ENCODE assay signal across 15 cellular contexts in the genomic region with DNA sequence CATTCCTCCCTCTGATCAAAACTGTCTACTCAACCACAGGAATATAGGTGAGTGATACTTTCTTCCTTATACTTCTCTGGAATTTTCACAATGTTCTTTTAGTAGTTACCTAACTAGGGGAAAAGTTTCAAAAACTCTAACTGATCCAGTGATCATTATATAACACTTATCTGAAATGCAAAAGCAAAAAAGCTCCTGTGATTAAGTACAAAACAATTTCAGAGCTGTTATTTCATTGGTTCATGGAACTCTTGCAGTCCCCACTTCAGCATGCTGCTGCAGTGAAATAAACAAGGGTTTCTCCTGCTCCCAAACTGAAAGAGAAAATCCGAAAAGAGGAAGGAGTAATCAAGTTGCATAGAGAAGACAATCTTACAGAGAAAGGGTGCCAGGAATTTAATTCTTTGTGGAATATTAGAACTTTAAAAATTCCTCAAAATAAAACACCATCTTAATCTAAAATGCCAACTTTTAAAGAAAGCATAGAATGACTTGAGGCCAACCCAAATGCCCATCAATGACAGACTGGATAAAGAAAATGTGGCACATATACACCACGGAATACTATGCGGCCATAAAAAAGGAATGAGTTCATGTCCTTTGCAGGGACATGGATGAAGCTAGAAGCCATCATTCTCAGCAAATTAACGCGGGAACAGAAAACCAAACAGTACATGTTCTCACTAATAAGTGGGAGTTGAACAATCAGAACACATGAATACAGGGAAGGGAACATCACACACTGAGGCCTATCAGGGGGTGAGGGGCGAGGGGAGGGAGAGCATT. TPM values are rescaled to one million over a fixed set of nuclear protein-coding genes. Genes with fewer than 3 reads are reported as not detected.
A peak's percentile ranks its signal among the peaks of the same experiment; 100 is the strongest.
DNase-seq lines count a peak whose midpoint lies in the region; ATAC-seq, FAIRE-seq and TF ChIP-seq lines count a peak whose summit lies in the region.
"Had no signal": no experiment of that assay in that cellular context is flagged by ENCODE, and none has a peak within 500 bp of the region (broad histone marks: within the 10 kb centered on the region; RNA-seq: fewer than 3 reads in every experiment).

No MANE protein-coding gene starts in this region.

- H3K27me3 ChIP-seq in mammary epithelial cell (ENCODE audit: insufficient read depth, low read length) (no peaks in the 10 kb centered on the region), left lung (no peaks in the 10 kb centered on the region), small intestine (ENCODE audit: control insufficient read depth in 2 of 2, insufficient read depth in 2 of 2, low read length in 2 of 2) (no peaks in the 10 kb centered on the region)
- H3K27me3 ChIP-seq: body of pancreas had no signal

- H3K4me1 ChIP-seq in mammary epithelial cell (ENCODE audit: insufficient read depth, low read length) (peaks cover 11% of the 10 kb centered on the region), left lung (peaks cover 5 to 8% of the 10 kb centered on the region in 2 donors), small intestine (ENCODE audit: control insufficient read depth in 2 of 2, insufficient read depth in 1 of 2, low read depth in 1 of 2, low read length in 1 of 2) (peaks cover 0 to 2% of the 10 kb centered on the region in 2 donors)

- H3K9ac ChIP-seq in mammary epithelial cell (ENCODE audit: insufficient read depth, low read length) = no peak overlapping the region

- H3K27ac ChIP-seq in mammary epithelial cell (ENCODE audit: insufficient read depth, low read depth, low read length) = peak overlapping the region; percentile 43
- H3K27ac ChIP-seq in left lung = peak overlapping the region in 1 of 2 donors; percentile 21
- no peak overlapping the region for H3K27ac ChIP-seq in small intestine (ENCODE audit: low read depth in 1 of 2, low read length in 1 of 2)
- H3K27ac ChIP-seq: 22Rv1, body of pancreas had no signal

- intact Hi-C loops in mammary epithelial cell (cut with micrococcal nuclease) (no loop called here), left lung (cut with DNase I) (no loop called here)

- H3K27me3 Mint-ChIP-seq in activated T-cell treated with anti-CD3 and anti-CD28 coated beads, Interleukin-2, amount 50 U/mL, for 72 hours (ENCODE audit: low read depth) = no peaks in the 10 kb centered on the region

- H3K9me3 ChIP-seq in mammary epithelial cell (replicated peaks; ENCODE audit: insufficient read depth, low read length) = no peaks in the 10 kb centered on the region
- no peaks in the 10 kb centered on the region for H3K9me3 ChIP-seq in left lung
- no peaks in the 10 kb centered on the region for H3K9me3 ChIP-seq in small intestine (ENCODE audit: control insufficient read depth, low read depth)
- H3K9me3 ChIP-seq: body of pancreas, mucosa of descending colon had no signal

- peaks cover 10 to 31% of the 10 kb centered on the region in 2 donors for H3K36me3 Mint-ChIP-seq in activated T-cell treated with anti-CD3 and anti-CD28 coated beads, Interleukin-2, amount 50 U/mL, for 72 hours (ENCODE audit: insufficient read depth in 2 of 2)

- no peak for FAIRE-seq in small intestine (lab: Jason Lieb, UNC)

- H3K9me3 Mint-ChIP-seq in activated T-cell treated with anti-CD3 and anti-CD28 coated beads, Interleukin-2, amount 50 U/mL, for 72 hours = no peaks in the 10 kb centered on the region
- H3K9me3 Mint-ChIP-seq: activated T-helper 2 cell treated with anti-CD3 and anti-CD28 coated beads, Interferon-gamma antibody, Interleukin-2, Interleukin-4, amounts not matched to agents 10 μg/mL and 5 μg/mL and 100 μg/mL, durations not matched to agents 14 hours and 24 hours and 36 hours had no signal

- DNase-seq in activated T-cell treated with anti-CD3 and anti-CD28 coated beads, Interleukin-2, amount 50 U/mL, for 72 hours = no peak
- DNase-seq in activated T-cell treated with anti-CD3 and anti-CD28 coated beads for 4 hours = no peak
- no peak for DNase-seq in mammary epithelial cell
- DNase-seq in left lung = no peak
- no peak for DNase-seq in DMS153 treated with DMSO at 0.1 percent for 48 hours (lab: John Stamatoyannopoulos, UW; ENCODE audit: unreplicated experiment)
- no peak for DNase-seq in OCI-M1 (lab: John Stamatoyannopoulos, UW)
- DNase-seq in small intestine = no peak
- DNase-seq: body of pancreas, DMS153, MM.1S, mucosa of descending colon, NCI-H2171 had no signal

- CTCF ChIA-PET in mammary epithelial cell (lab: Charles Lee; ENCODE audit: low non-redundant PET) = no interaction called here

- no peak for TF ChIP-seq CTCF in mammary epithelial cell (conservative IDR thresholded peaks at IDR 0.05 in 1 of 2, IDR thresholded peaks at IDR 0.05 in 1 of 2; ENCODE audit: extremely low read depth in 1 of 2, insufficient read depth in 1 of 2, low read depth in 1 of 2, low read length in 2 of 2)
- no peak for TF ChIP-seq CTCF in left lung (IDR thresholded peaks at IDR 0.05)

- no peaks in the 10 kb centered on the region for H3K4me1 Mint-ChIP-seq in activated T-cell treated with anti-CD3 and anti-CD28 coated beads, Interleukin-2, amount 50 U/mL, for 72 hours (ENCODE audit: low read depth)

- no TSS peak for BruUV-seq in mammary epithelial cell (replicated peaks; lab: Mats Ljungman, UMichigan)

- peak overlapping the region; percentile 57 for H3K4me2 ChIP-seq in mammary epithelial cell (ENCODE audit: insufficient read depth, low read depth, low read length)

- H3K27ac Mint-ChIP-seq in activated T-cell treated with anti-CD3 and anti-CD28 coated beads, Interleukin-2, amount 50 U/mL, for 72 hours = peak overlapping the region; percentile 49
- H3K27ac Mint-ChIP-seq: activated T-helper 2 cell treated with anti-CD3 and anti-CD28 coated beads, Interferon-gamma antibody, Interleukin-2, Interleukin-4, amounts not matched to agents 10 μg/mL and 5 μg/mL and 100 μg/mL, durations not matched to agents 14 hours and 24 hours and 36 hours had no signal

- dilution Hi-C loops in mammary epithelial cell (cut with HindIII; ENCODE audit: low sequenced_read_pairs) = no loop called here

- H2AFZ ChIP-seq in mammary epithelial cell (ENCODE audit: low read depth, low read length) = no peak overlapping the region

- peaks cover 36% of the 10 kb centered on the region for H3K36me3 ChIP-seq in mammary epithelial cell (ENCODE audit: insufficient read depth, low read length)
- H3K36me3 ChIP-seq in left lung = peaks cover 0 to 96% of the 10 kb centered on the region in 2 donors
- H3K36me3 ChIP-seq in small intestine (ENCODE audit: control insufficient read depth in 2 of 2, insufficient read depth in 2 of 2, low read length in 2 of 2) = peaks cover 6 to 31% of the 10 kb centered on the region in 2 donors

- no peak overlapping the region for H3K4me3 ChIP-seq in mammary epithelial cell (replicated peaks in 1 of 3; ENCODE audit: insufficient read depth in 1 of 3, low read depth in 2 of 3, low read length in 3 of 3)
- no peak overlapping the region for H3K4me3 ChIP-seq in left lung
- no peak overlapping the region for H3K4me3 ChIP-seq in small intestine (ENCODE audit: low read depth in 1 of 2, low read length in 2 of 2)
- H3K4me3 ChIP-seq: body of pancreas, mucosa of descending colon had no signal

- WGBS in mammary epithelial cell (ENCODE audit: low coverage, missing lambda C conversion rate) = 91% methylated on average over 6 of the region's 6 CpGs
- WGBS in small intestine, 3 donors = 93 to 96% (median 94%) methylated on average over 6 of the region's 6 CpGs

- H3K79me2 ChIP-seq in mammary epithelial cell (ENCODE audit: insufficient read depth, low read length) = peaks cover 25% of the 10 kb centered on the region

- in situ Hi-C loops in mammary epithelial cell (cut with MboI; ENCODE audit: low sequenced_read_pairs in 2 of 2) = no loop called here

- no peaks in the 10 kb centered on the region for H4K20me1 ChIP-seq in mammary epithelial cell (ENCODE audit: insufficient read depth, low read length)

- ATAC-seq in activated T-cell treated with anti-CD3 and anti-CD28 coated beads, Interleukin-2, amount 50 U/mL, for 72 hours (replicated peaks in 1 of 2) = no peak
- ATAC-seq in left lung (peak; percentile 39), HG02571 (IDR thresholded peaks at IDR 0.05; ENCODE audit: unreplicated experiment) (no peak)
- ATAC-seq: body of pancreas had no signal

- no peak overlapping the region for H3K4me3 Mint-ChIP-seq in activated T-cell treated with anti-CD3 and anti-CD28 coated beads, Interleukin-2, amount 50 U/mL, for 72 hours

RNA-seq across cellular contexts. Expression of a gene that starts 20.3 kb away (rescaled TPM):
- total RNA-seq in activated T-cell treated with anti-CD3 and anti-CD28 coated beads, Interleukin-2, amount 50 U/mL, for 72 hours = 10 to 100 TPM; 29.6 to 34.7 TPM
- total RNA-seq in mammary epithelial cell (10 to 100 TPM; 26.2 to 34.7 TPM), left lung (10 to 100 TPM; 28.1 to 28.8 TPM)
- polyA plus RNA-seq in mammary epithelial cell (25.0 TPM), small intestine (10 to 100 TPM in 2 of 3 donors, 1 to 10 TPM in 1; 9.5 to 16.5 (median 12.3) TPM)
- 30.0 TPM for polyA minus RNA-seq in mammary epithelial cell
